Comparison of ENCODE assay signal across 11 cellular contexts in genomic region chr6:140463312-140463710, GRCh38.
DNase-seq lines count a peak whose midpoint lies in the region; ATAC-seq and TF ChIP-seq lines count a peak whose summit lies in the region.
"Had no signal": no experiment of that assay in that cellular context is flagged by ENCODE, and none has a peak within 500 bp of the region (broad histone marks: within the 10 kb centered on the region; RNA-seq: fewer than 3 reads in every experiment).

No MANE protein-coding gene starts in this region.

- H3K4me3 Mint-ChIP-seq in osteocyte (ENCODE audit: unreplicated experiment): no peak overlapping the region
- H3K4me3 Mint-ChIP-seq in activated CD4-positive, alpha-beta T cell treated with anti-CD3 and anti-CD28 coated beads, Interleukin-2, amount 10 ng/mL, durations not matched to agents 7 days and 5 days: no peak overlapping the region
- H3K4me3 Mint-ChIP-seq in activated naive CD4-positive, alpha-beta T cell treated with anti-CD3 and anti-CD28 coated beads for 36 hours: no peak overlapping the region
- H3K4me3 Mint-ChIP-seq: activated T-helper 1 cell treated with anti-CD3 and anti-CD28 coated beads, Interleukin-12 subunit alpha, Interleukin-12 subunit beta, Interleukin-2, Interleukin-4 antibody, amounts not matched to agents 30 ng/mL and 10 ng/mL and 1 ng/mL, durations not matched to agents 14 hours and 24 hours and 36 hours had no signal

- no peaks in the 10 kb centered on the region for H3K36me3 ChIP-seq in uterus
- H3K36me3 ChIP-seq: cardiac muscle cell had no signal

- peak overlapping the region; percentile 95 for H3K27ac Mint-ChIP-seq in osteocyte (ENCODE audit: unreplicated experiment)
- H3K27ac Mint-ChIP-seq in activated CD4-positive, alpha-beta T cell treated with anti-CD3 and anti-CD28 coated beads, Interleukin-2, amount 10 ng/mL, durations not matched to agents 7 days and 5 days: no peak overlapping the region
- no peak overlapping the region for H3K27ac Mint-ChIP-seq in activated naive CD4-positive, alpha-beta T cell treated with anti-CD3 and anti-CD28 coated beads for 36 hours
- H3K27ac Mint-ChIP-seq: activated T-helper 1 cell treated with anti-CD3 and anti-CD28 coated beads, Interleukin-12 subunit alpha, Interleukin-12 subunit beta, Interleukin-2, Interleukin-4 antibody, amounts not matched to agents 30 ng/mL and 10 ng/mL and 1 ng/mL, durations not matched to agents 14 hours and 24 hours and 36 hours had no signal

- no peak for TF ChIP-seq POLR2A in uterus (IDR thresholded peaks at IDR 0.05)

- POLR2A ChIA-PET in activated CD4-positive, alpha-beta T cell treated with anti-CD3 and anti-CD28 coated beads, Interleukin-2, amount 10 ng/mL, durations not matched to agents 7 days and 5 days (lab: Charles Lee): no interaction called here

- peak overlapping the region; percentile 77 to 88 for H3K27ac ChIP-seq in uterus
- H3K27ac ChIP-seq: cardiac muscle cell had no signal

- CTCF ChIA-PET in activated CD4-positive, alpha-beta T cell treated with anti-CD3 and anti-CD28 coated beads, Interleukin-2, amount 10 ng/mL, durations not matched to agents 7 days and 5 days (lab: Charles Lee): no interaction called here
- CTCF ChIA-PET in activated naive CD4-positive, alpha-beta T cell treated with anti-CD3 and anti-CD28 coated beads for 36 hours (lab: Charles Lee): no interaction called here

- H3K4me3 ChIP-seq in uterus: no peak overlapping the region
- H3K4me3 ChIP-seq: cardiac muscle cell had no signal

- H3K36me3 Mint-ChIP-seq in osteocyte (ENCODE audit: unreplicated experiment): peaks cover 6% of the 10 kb centered on the region
- H3K36me3 Mint-ChIP-seq in activated CD4-positive, alpha-beta T cell treated with anti-CD3 and anti-CD28 coated beads, Interleukin-2, amount 10 ng/mL, durations not matched to agents 7 days and 5 days (ENCODE audit: low read depth): no peaks in the 10 kb centered on the region
- H3K36me3 Mint-ChIP-seq in activated naive CD4-positive, alpha-beta T cell treated with anti-CD3 and anti-CD28 coated beads for 36 hours (ENCODE audit: low read depth): no peaks in the 10 kb centered on the region

- H3K9me3 Mint-ChIP-seq in osteocyte (ENCODE audit: unreplicated experiment): peaks cover 27% of the 10 kb centered on the region
- no peaks in the 10 kb centered on the region for H3K9me3 Mint-ChIP-seq in activated CD4-positive, alpha-beta T cell treated with anti-CD3 and anti-CD28 coated beads, Interleukin-2, amount 10 ng/mL, durations not matched to agents 7 days and 5 days
- peaks cover 4% of the 10 kb centered on the region for H3K9me3 Mint-ChIP-seq in activated naive CD4-positive, alpha-beta T cell treated with anti-CD3 and anti-CD28 coated beads for 36 hours
- H3K9me3 Mint-ChIP-seq: activated T-helper 1 cell treated with anti-CD3 and anti-CD28 coated beads, Interleukin-12 subunit alpha, Interleukin-12 subunit beta, Interleukin-2, Interleukin-4 antibody, amounts not matched to agents 30 ng/mL and 10 ng/mL and 1 ng/mL, durations not matched to agents 14 hours and 24 hours and 36 hours had no signal

- TF ChIP-seq CTCF in osteocyte (IDR thresholded peaks at IDR 0.05) (no peak), uterus (IDR thresholded peaks at IDR 0.05) (no peak)

- no peaks in the 10 kb centered on the region for H3K27me3 ChIP-seq in uterus
- H3K27me3 ChIP-seq: cardiac muscle cell had no signal

- DNase-seq in Right ventricle myocardium inferior (ENCODE audit: missing footprints) (no peak), cardiac septum (ENCODE audit: low spot score) (no peak), fibroblast of gingiva (ENCODE audit: low read depth) (peak; percentile 16), osteocyte (ENCODE audit: extremely low spot score, unreplicated experiment) (no peak), uterus (no peak)
- no peak for DNase-seq in activated CD4-positive, alpha-beta T cell treated with anti-CD3 and anti-CD28 coated beads, Interleukin-2, amount 10 ng/mL, durations not matched to agents 7 days and 5 days
- DNase-seq in activated CD8-positive, alpha-beta memory T cell treated with anti-CD3 and anti-CD28 coated beads, Interleukin-2, amount 50 U/mL, for 4 hours: no peak
- no peak for DNase-seq in activated naive CD4-positive, alpha-beta T cell treated with anti-CD3 and anti-CD28 coated beads for 36 hours
- DNase-seq: activated CD4-positive, CD25-positive, alpha-beta regulatory T cell had no signal

- peaks cover 0 to 2% of the 10 kb centered on the region in 2 donors for H3K4me1 ChIP-seq in uterus

- H3K27me3 Mint-ChIP-seq in osteocyte (ENCODE audit: unreplicated experiment): no peaks in the 10 kb centered on the region
- H3K27me3 Mint-ChIP-seq in activated CD4-positive, alpha-beta T cell treated with anti-CD3 and anti-CD28 coated beads, Interleukin-2, amount 10 ng/mL, durations not matched to agents 7 days and 5 days: peaks cover 2% of the 10 kb centered on the region
- peaks cover 14% of the 10 kb centered on the region for H3K27me3 Mint-ChIP-seq in activated naive CD4-positive, alpha-beta T cell treated with anti-CD3 and anti-CD28 coated beads for 36 hours (ENCODE audit: low read depth)

- intact Hi-C loops in Right ventricle myocardium inferior (cut with DNase I): no loop called here
- intact Hi-C loops in cardiac septum (cut with DNase I): no loop called here
- intact Hi-C loops in uterus (cut with DNase I; ENCODE audit: low total_unique reads): no loop called here
- intact Hi-C loops in activated naive CD4-positive, alpha-beta T cell treated with anti-CD3 and anti-CD28 coated beads for 36 hours (cut with micrococcal nuclease): no loop called here

- no peaks in the 10 kb centered on the region for H3K9me3 ChIP-seq in uterus

- peaks cover 22% of the 10 kb centered on the region for H3K4me1 Mint-ChIP-seq in osteocyte (ENCODE audit: unreplicated experiment)
- H3K4me1 Mint-ChIP-seq in activated CD4-positive, alpha-beta T cell treated with anti-CD3 and anti-CD28 coated beads, Interleukin-2, amount 10 ng/mL, durations not matched to agents 7 days and 5 days: no peaks in the 10 kb centered on the region
- H3K4me1 Mint-ChIP-seq in activated naive CD4-positive, alpha-beta T cell treated with anti-CD3 and anti-CD28 coated beads for 36 hours (ENCODE audit: low read depth): no peaks in the 10 kb centered on the region

- ATAC-seq in Right ventricle myocardium inferior: peak; percentile 27
